Comparison of ENCODE assay signal across 22 cellular contexts in genomic region chr1:173134029-173134428, GRCh38.
DNase-seq lines count a peak whose midpoint lies in the region; ATAC-seq, FAIRE-seq and TF ChIP-seq lines count a peak whose summit lies in the region.
"Had no signal": no experiment of that assay in that cellular context is flagged by ENCODE, and none has a peak within 500 bp of the region (broad histone marks: within the 10 kb centered on the region; RNA-seq: fewer than 3 reads in every experiment).

No MANE protein-coding gene starts in this region.

- peak; percentile 81 for ATAC-seq in esophagus mucosa
- no peak for ATAC-seq in GM19463 (IDR thresholded peaks at IDR 0.05; ENCODE audit: unreplicated experiment)
- ATAC-seq: heart left ventricle; left lobe of liver; natural killer cell treated with Interleukin-12 subunit alpha and Interleukin-12 subunit beta and Interleukin-15 and Interleukin-18, amount 100 ng/mL, for 72 hours had no signal

- FAIRE-seq in H54 (lab: Jason Lieb, UNC): peak; percentile 53
- FAIRE-seq: GM12892, GM19239 had no signal

- no peak for TF ChIP-seq POLR2A in H54 (IDR thresholded peaks at IDR 0.05; ENCODE audit: low read depth, low read length)

- in situ Hi-C loops in SK-MEL-5 (cut with HindIII; ENCODE audit: low pct_unique_long_range_greater_than_20kb, low sequenced_read_pairs): no loop called here

- no peak for DNase-seq in H54 (ENCODE audit: insufficient read length, low spot score)
- DNase-seq in SK-MEL-5 (ENCODE audit: low read depth, low spot score): peak; percentile 64
- peak; percentile 30 for DNase-seq in renal cortical epithelial cell (ENCODE audit: low read depth)
- no peak for DNase-seq in NCI-H2107 (lab: John Stamatoyannopoulos, UW)
- no peak for DNase-seq in D341Med (ENCODE audit: low spot score)
- DNase-seq: activated CD4-positive, alpha-beta T cell treated with anti-CD3 and anti-CD28 coated beads, Interleukin-2, amount 50 U/mL, for 1 hour; activated CD8-positive, alpha-beta memory T cell treated with anti-CD3 and anti-CD28 coated beads, Interleukin-2, amount 50 U/mL, for 48 hours; CD4-positive, CD25-positive, alpha-beta regulatory T cell; DMS153; heart left ventricle; Karpas-422; midbrain; NCI-H1694 treated with DMSO at 0.1 percent for 48 hours; NCI-H345; sigmoid colon; T-helper 2 cell had no signal

Comparison
In these comparisons a context has a peak if more than half of its experiments do, and no peak if none do; other contexts are left out.
1. DNase-seq: peak in SK-MEL-5 (single experiment) and renal cortical epithelial cell (single experiment); none in H54 (single experiment), NCI-H2107 (single experiment) and D341Med (single experiment).